ENCODE assay signal across 8 cellular contexts in the genomic region with DNA sequence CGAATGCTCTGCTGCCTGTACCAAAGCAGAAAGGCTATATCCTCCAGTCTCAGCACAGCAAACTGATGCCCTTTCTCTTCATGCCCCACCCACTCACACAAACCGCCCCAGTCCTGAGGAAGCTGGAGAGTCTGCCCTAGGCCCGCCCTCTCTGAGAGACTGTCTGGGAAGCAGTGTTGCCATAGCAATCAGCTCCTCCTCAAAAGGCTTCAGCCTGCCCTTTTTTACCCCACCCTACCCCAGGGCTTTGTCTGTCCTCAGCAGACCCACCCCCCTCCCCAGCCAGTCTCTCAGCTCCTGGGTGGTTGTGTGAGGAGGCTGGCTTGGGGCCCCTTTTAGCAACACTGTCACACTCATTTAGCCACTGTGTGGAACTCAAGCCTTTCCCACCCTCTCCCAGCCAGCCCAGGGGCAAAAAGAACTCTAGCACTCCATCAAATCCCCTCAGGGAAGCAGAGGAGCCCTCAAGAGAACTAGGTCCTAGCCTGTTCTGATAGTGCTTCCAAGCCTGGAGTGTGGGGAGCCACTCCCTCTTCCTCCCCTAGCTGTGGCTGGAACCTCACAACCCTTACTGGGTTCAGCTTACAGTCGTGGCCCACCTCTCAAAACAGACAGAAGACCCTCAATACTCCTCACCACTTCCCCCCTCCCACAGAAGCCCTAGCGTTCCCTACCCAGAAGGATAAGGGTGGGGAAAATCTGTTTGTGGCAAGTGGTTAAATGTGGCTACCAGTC. TPM values are rescaled to one million over a fixed set of nuclear protein-coding genes. Genes with fewer than 3 reads are reported as not detected.
DNase-seq lines count a peak whose midpoint lies in the region; ATAC-seq and TF ChIP-seq lines count a peak whose summit lies in the region.

No MANE protein-coding gene starts in this region.

- peak; percentile 17 for ATAC-seq in GM21737 (IDR thresholded peaks at IDR 0.05; ENCODE audit: unreplicated experiment)
- ATAC-seq in lung (ENCODE audit: insufficient read depth, low FRiP score), result peak; percentile 2

- peak overlapping the region; percentile 90 to 92 for H3K27ac ChIP-seq in lung (ENCODE audit: low read depth in 1 of 2, low read length in 1 of 2)

- no peaks in the 10 kb centered on the region for H3K9me3 ChIP-seq in lung (ENCODE audit: control insufficient read depth in 2 of 2, insufficient read depth in 1 of 2, low read length in 1 of 2)

- 2 to 4% methylated on average over 5 of the region's 5 CpGs for WGBS in lung, 2 donors

- H3K36me3 ChIP-seq in lung (ENCODE audit: control insufficient read depth in 2 of 2, insufficient read depth in 2 of 2, low read length in 2 of 2), result no peaks in the 10 kb centered on the region

- TF ChIP-seq CTCF in AG09319 (IDR thresholded peaks at IDR 0.05; ENCODE audit: low read depth, low read length) (no peak), lung (IDR thresholded peaks at IDR 0.05; ENCODE audit: control extremely low read depth, extremely low read depth) (no peak)

- DNase-seq in AG09319 (ENCODE audit: extremely low read depth, low read depth), result peak; percentile 93
- DNase-seq in NCI-H526 (lab: John Stamatoyannopoulos, UW), result peak; percentile 47 to 70
- DNase-seq in activated CD4-positive, alpha-beta T cell treated with anti-CD3 and anti-CD28 coated beads, Interleukin-2, amount 50 U/mL, for 4 hours, result peak; percentile 55 to 61
- peak; percentile 52 for DNase-seq in effector CD8-positive, alpha-beta T cell (lab: John Stamatoyannopoulos, UW)
- DNase-seq in lung (ENCODE audit: low spot score), result peak; percentile 85
- peak; percentile 31 for DNase-seq in stimulated activated CD8-positive, alpha-beta memory T cell treated with anti-CD3 and anti-CD28 coated beads, Interleukin-12 subunit alpha, Interleukin-12 subunit beta, amount 100 ng/mL, for 24 hours (ENCODE audit: extremely low read depth)
- DNase-seq in NK-92 (lab: John Stamatoyannopoulos, UW; ENCODE audit: unreplicated experiment), result no peak

- H3K27me3 ChIP-seq in lung (ENCODE audit: control insufficient read depth, insufficient read depth), result no peaks in the 10 kb centered on the region

- peaks cover 14 to 25% of the 10 kb centered on the region in 2 donors for H3K4me1 ChIP-seq in lung (ENCODE audit: control insufficient read depth in 2 of 2, insufficient read depth in 2 of 2, low read length in 2 of 2)

- peak overlapping the region; percentile 57 for H3K4me3 ChIP-seq in lung

RNA-seq across cellular contexts. Expression of gene ATOSB, which starts 1.4 kb away (rescaled TPM):
- 10 to 100 TPM in 1 of 2 donors, 1 to 10 TPM in 1; 9.5 to 31.9 TPM for total RNA-seq in lung
- polyA plus RNA-seq in lung, result 10 to 100 TPM; 14.0 to 32.0 TPM

RNA-seq across cellular contexts. Expression of gene STOML2, which starts 11.3 kb away (rescaled TPM):
- total RNA-seq in lung, result 10 to 100 TPM; 64.9 to 96.5 TPM
- polyA plus RNA-seq in lung, result 100 to 1,000 TPM in 1 of 2 donors, 10 to 100 TPM in 1; 50.3 to 116 TPM

RNA-seq across cellular contexts. Expression of gene PIGO, which starts 17.9 kb away (rescaled TPM):
- 10 to 100 TPM; 20.4 to 38.1 TPM for total RNA-seq in lung
- polyA plus RNA-seq in lung, result 10 to 100 TPM; 13.8 to 20.0 TPM

RNA-seq across cellular contexts. Expression of gene FANCG, which starts 34.5 kb away (rescaled TPM):
- 10 to 100 TPM; 15.2 to 15.4 TPM for total RNA-seq in lung
- polyA plus RNA-seq in lung, result 10 to 100 TPM in 1 of 2 donors, 1 to 10 TPM in 1; 7.2 to 20.6 TPM

RNA-seq across cellular contexts. Expression of gene VCP, which starts 41.9 kb away (rescaled TPM):
- total RNA-seq in lung, result 100 to 1,000 TPM; 164 to 249 TPM
- 100 to 1,000 TPM in 1 of 2 donors, 10 to 100 TPM in 1; 58.5 to 193 TPM for polyA plus RNA-seq in lung
